1 cellular context compared by ENCODE assay signal in genomic region chr2:220279372-220279771, GRCh38.
TF ChIP-seq lines count a peak whose summit lies in the region.

No MANE protein-coding gene starts in this region.

TF ChIP-seq in IMR-90, 13 proteins besides CTCF, POLR2A, EP300 and RAD21 (continued from another document):
- no peak for TF ChIP-seq ELK1 (IDR thresholded peaks at IDR 0.05; ENCODE audit: borderline replicate concordance, low read depth, low read length)
